11 cellular contexts compared by ENCODE assay signal in genomic region chr12:4293299-4293941, GRCh38. TPM values are rescaled to one million over a fixed set of nuclear protein-coding genes. Genes with fewer than 3 reads are reported as not detected.
DNase-seq lines count a peak whose midpoint lies in the region; ATAC-seq, FAIRE-seq and TF ChIP-seq lines count a peak whose summit lies in the region.
"Had no signal": no experiment of that assay in that cellular context is flagged by ENCODE, and none has a peak within 500 bp of the region (broad histone marks: within the 10 kb centered on the region; RNA-seq: fewer than 3 reads in every experiment).

No MANE protein-coding gene starts in this region.

- peak overlapping the region; percentile 56 for H3K4me3 Mint-ChIP-seq in activated naive CD8-positive, alpha-beta T cell treated with anti-CD3 and anti-CD28 coated beads, Interleukin-2, amount 50 U/mL, for 24 hours
- H3K4me3 Mint-ChIP-seq in naive thymus-derived CD4-positive, alpha-beta T cell = peak overlapping the region in 7 of 10 donors; percentile 47 to 70 (median 63)
- no peak overlapping the region for H3K4me3 Mint-ChIP-seq in type B pancreatic cell

- H3K9me3 Mint-ChIP-seq in activated naive CD8-positive, alpha-beta T cell treated with anti-CD3 and anti-CD28 coated beads, Interleukin-2, amount 50 U/mL, for 24 hours = no peaks in the 10 kb centered on the region
- H3K9me3 Mint-ChIP-seq in naive thymus-derived CD4-positive, alpha-beta T cell = no peaks in the 10 kb centered on the region
- no peaks in the 10 kb centered on the region for H3K9me3 Mint-ChIP-seq in type B pancreatic cell

- peak overlapping the region; percentile 50 for H3K27ac ChIP-seq in naive thymus-derived CD4-positive, alpha-beta T cell (ENCODE audit: low read depth, low read length)
- H3K27ac ChIP-seq in HepG2 (ENCODE audit: extremely low read length, insufficient read depth, low read length) = no peak overlapping the region

- no peak for TF ChIP-seq EP300 in HepG2 (IDR thresholded peaks at IDR 0.05; ENCODE audit: low read depth in 2 of 2, low read length in 2 of 2)
- TF ChIP-seq EP300 in HepG2 (CRISPR knock-in tag; IDR thresholded peaks at IDR 0.05; ENCODE audit: borderline replicate concordance) = no peak

- H3K4me1 Mint-ChIP-seq in activated naive CD8-positive, alpha-beta T cell treated with anti-CD3 and anti-CD28 coated beads, Interleukin-2, amount 50 U/mL, for 24 hours = peaks cover 82% of the 10 kb centered on the region
- peaks cover 53 to 84% (median 74%) of the 10 kb centered on the region in 7 donors for H3K4me1 Mint-ChIP-seq in naive thymus-derived CD4-positive, alpha-beta T cell
- peaks cover 5% of the 10 kb centered on the region for H3K4me1 Mint-ChIP-seq in type B pancreatic cell (ENCODE audit: unreplicated experiment)

- H3K79me2 ChIP-seq in HepG2 (ENCODE audit: insufficient read depth, low read length) = no peaks in the 10 kb centered on the region

- H3K36me3 ChIP-seq in naive thymus-derived CD4-positive, alpha-beta T cell (ENCODE audit: control insufficient read depth in 2 of 3, insufficient read depth in 3 of 3, low read length in 3 of 3) = peaks cover 29 to 93% (median 40%) of the 10 kb centered on the region in 3 experiments
- no peaks in the 10 kb centered on the region for H3K36me3 ChIP-seq in HepG2 (replicated peaks in 1 of 2; ENCODE audit: control insufficient read depth in 1 of 2, insufficient read depth in 2 of 2, low read length in 2 of 2)

- peaks cover 89% of the 10 kb centered on the region for H3K36me3 Mint-ChIP-seq in activated naive CD8-positive, alpha-beta T cell treated with anti-CD3 and anti-CD28 coated beads, Interleukin-2, amount 50 U/mL, for 24 hours (ENCODE audit: low read depth)
- peaks cover 11 to 61% (median 31%) of the 10 kb centered on the region in 5 donors for H3K36me3 Mint-ChIP-seq in naive thymus-derived CD4-positive, alpha-beta T cell
- peaks cover 68% of the 10 kb centered on the region for H3K36me3 Mint-ChIP-seq in type B pancreatic cell

- no peak overlapping the region for H2AFZ ChIP-seq in HepG2 (ENCODE audit: low read length)

- POLR2A ChIA-PET in naive thymus-derived CD4-positive, alpha-beta T cell (lab: Charles Lee) = interaction anchor here (0.8 to 2.3 kb wide), 2 partner anchors 9 to 25 kb away, joined by 3 to 8 read pairs; no protein-coding TSS in a partner anchor
- POLR2A ChIA-PET in HepG2 (lab: Yijun Ruan, JAX) = interaction anchor here (0.7 kb wide), 1 partner anchor 20 kb away, joined by 3 read pairs; no protein-coding TSS in a partner anchor

- DNase-seq in stimulated activated CD4-positive, alpha-beta T cell treated with anti-CD3 and anti-CD28 coated beads, Interleukin-15, amount 100 ng/mL, for 24 hours = peak; percentile 70
- DNase-seq in stimulated activated CD4-positive, alpha-beta T cell treated with anti-CD3 and anti-CD28 coated beads, Interleukin-12 subunit alpha, Interleukin-12 subunit beta, amount 100 ng/mL, for 4 hours = no peak
- DNase-seq in activated naive CD8-positive, alpha-beta T cell treated with anti-CD3 and anti-CD28 coated beads, Interleukin-2, amount 50 U/mL, for 24 hours = peak; percentile 57
- DNase-seq in naive thymus-derived CD4-positive, alpha-beta T cell = peak in 1 of 9 donors; percentile 36
- DNase-seq in type B pancreatic cell (ENCODE audit: extremely low spot score, unreplicated experiment) = no peak
- no peak for DNase-seq in H4 (ENCODE audit: low spot score)
- no peak for DNase-seq in HepG2 (ENCODE audit: low spot score)
- DNase-seq: NCI-H187 had no signal

- peaks cover 30 to 42% of the 10 kb centered on the region in 2 donors for H3K4me1 ChIP-seq in naive thymus-derived CD4-positive, alpha-beta T cell (ENCODE audit: control insufficient read depth in 2 of 2, insufficient read depth in 2 of 2, low read length in 2 of 2)
- H3K4me1 ChIP-seq in HepG2 (ENCODE audit: insufficient read depth, low read length) = no peaks in the 10 kb centered on the region

- TF ChIP-seq CTCF in type B pancreatic cell (conservative IDR thresholded peaks at IDR 0.05) (no peak), HepG2 (CRISPR knock-in tag; IDR thresholded peaks at IDR 0.05) (no peak)

- in situ Hi-C loops in HepG2 (cut with HindIII; ENCODE audit: extremely low pct_ligation_motif_present, low pct_unique_long_range_greater_than_20kb) = no loop called here

- ATAC-seq in activated naive CD8-positive, alpha-beta T cell treated with anti-CD3 and anti-CD28 coated beads, Interleukin-2, amount 50 U/mL, for 24 hours = peak; percentile 90
- ATAC-seq in naive thymus-derived CD4-positive, alpha-beta T cell = peak; percentile 17
- ATAC-seq in GM21367 (IDR thresholded peaks at IDR 0.05; ENCODE audit: unreplicated experiment) (no peak), HepG2 (no peak)

- H3K27me3 ChIP-seq in naive thymus-derived CD4-positive, alpha-beta T cell (ENCODE audit: control insufficient read depth in 2 of 2, insufficient read depth in 2 of 2, low read length in 2 of 2) = no peaks in the 10 kb centered on the region
- peaks cover 0 to 67% of the 10 kb centered on the region in 2 experiments for H3K27me3 ChIP-seq in HepG2 (ENCODE audit: control insufficient read depth in 1 of 2, insufficient read depth in 2 of 2, low read length in 2 of 2)

- no peak for TF ChIP-seq POLR2A in HepG2 (IDR thresholded peaks at IDR 0.05; ENCODE audit: insufficient read depth in 1 of 2, low read depth in 2 of 2, low read length in 2 of 2)

- CTCF ChIA-PET in naive thymus-derived CD4-positive, alpha-beta T cell (lab: Charles Lee) = interaction anchor here (1.0 kb wide), 1 partner anchor 17 kb away, joined by 3 read pairs; no protein-coding TSS in a partner anchor
- CTCF ChIA-PET in HepG2 (lab: Yijun Ruan, JAX; ENCODE audit: low intra/inter-chr PET ratio, low total read pairs) = no interaction called here

- H3K27ac Mint-ChIP-seq in activated naive CD8-positive, alpha-beta T cell treated with anti-CD3 and anti-CD28 coated beads, Interleukin-2, amount 50 U/mL, for 24 hours = peak overlapping the region; percentile 92
- peak overlapping the region in 8 of 9 donors; percentile 24 to 98 (median 90) for H3K27ac Mint-ChIP-seq in naive thymus-derived CD4-positive, alpha-beta T cell
- peak overlapping the region; percentile 54 for H3K27ac Mint-ChIP-seq in type B pancreatic cell

- no peaks in the 10 kb centered on the region for H4K20me1 ChIP-seq in HepG2 (ENCODE audit: insufficient read depth, low read length)

- FAIRE-seq in HepG2 (lab: Jason Lieb, UNC) = no peak
- FAIRE-seq: RCC 7860 had no signal

- intact Hi-C loops in naive thymus-derived CD4-positive, alpha-beta T cell (cut with micrococcal nuclease) = no loop called here
- intact Hi-C loops in HepG2 (cut with micrococcal nuclease; ENCODE audit: unreplicated experiment) = no loop called here

- no peaks in the 10 kb centered on the region for H3K9me3 ChIP-seq in naive thymus-derived CD4-positive, alpha-beta T cell (ENCODE audit: control insufficient read depth in 2 of 3, low read length in 3 of 3)
- no peaks in the 10 kb centered on the region for H3K9me3 ChIP-seq in HepG2 (ENCODE audit: low read length)

- no peak for TF ChIP-seq RAD21 in HepG2 (CRISPR knock-in tag; IDR thresholded peaks at IDR 0.05)

- H3K9ac ChIP-seq in HepG2 (ENCODE audit: insufficient read depth, low read depth, low read length) = no peak overlapping the region

- H3K4me2 ChIP-seq in HepG2 (ENCODE audit: low read depth, low read length) = no peak overlapping the region

- BruUV-seq in HepG2 (replicated peaks; lab: Mats Ljungman, UMichigan) = no TSS peak

- H3K27me3 Mint-ChIP-seq in activated naive CD8-positive, alpha-beta T cell treated with anti-CD3 and anti-CD28 coated beads, Interleukin-2, amount 50 U/mL, for 24 hours = no peaks in the 10 kb centered on the region
- H3K27me3 Mint-ChIP-seq in naive thymus-derived CD4-positive, alpha-beta T cell = no peaks in the 10 kb centered on the region
- H3K27me3 Mint-ChIP-seq in type B pancreatic cell = no peaks in the 10 kb centered on the region

- 40% methylated on average over 14 of the region's 14 CpGs for WGBS in HepG2 (ENCODE audit: low lambda C conversion rate)

- no peak overlapping the region for H3K4me3 ChIP-seq in naive thymus-derived CD4-positive, alpha-beta T cell (ENCODE audit: low read length)
- no peak overlapping the region for H3K4me3 ChIP-seq in HepG2 (replicated peaks in 1 of 3; ENCODE audit: insufficient read depth in 1 of 3, low read depth in 2 of 3, low read length in 3 of 3)

RNA-seq across cellular contexts. Expression of gene CCND2, which starts 19.9 kb away (rescaled TPM):
- 100 to 1,000 TPM in 3 of 5 experiments, 10 to 100 TPM in 2; 95.7 to 659 (median 125) TPM for total RNA-seq in naive thymus-derived CD4-positive, alpha-beta T cell
- 10 to 100 TPM; 57.3 to 65.1 TPM for polyA plus RNA-seq in naive thymus-derived CD4-positive, alpha-beta T cell
- 261 and 278 TPM in 2 replicates for total RNA-seq in type B pancreatic cell (ENCODE audit: low replicate concordance)
- 92.1 and 98.0 TPM in 2 replicates for total RNA-seq in H4 (2014; rRNA removed; shearing (Covaris generic))
- total RNA-seq in HepG2 (2016; rRNA removed; fragmentation: Illumina TruSeq; extraction: Trizol) = 1.1 and 1.4 TPM in 2 replicates
- total RNA-seq in HepG2 (2016; cell fraction: cytosol; rRNA removed; fragmentation: Illumina TruSeq; extraction: Trizol; ENCODE audit: low read depth) = 0.09 and 0.20 TPM in 2 replicates
- total RNA-seq in HepG2 (2016; cell fraction: insoluble cytoplasmic fraction; rRNA removed; fragmentation: Illumina TruSeq; extraction: Trizol) = 1.1 and 1.3 TPM in 2 replicates
- total RNA-seq in HepG2 (2016; cell fraction: membrane; rRNA removed; fragmentation: Illumina TruSeq; extraction: Trizol) = 0.28 and 0.34 TPM in 2 replicates
- total RNA-seq in HepG2 (2016; cell fraction: nucleus; rRNA removed; fragmentation: Illumina TruSeq; extraction: Trizol) = 1.3 and 1.4 TPM in 2 replicates
- 0.61 and 0.90 TPM in 2 replicates for polyA plus RNA-seq in HepG2 (2011; rRNA removed)
- 0.34 and 0.68 TPM in 2 replicates for polyA plus RNA-seq in HepG2 (2011; cell fraction: cytosol; rRNA removed)
- 1.3 and 1.6 TPM in 2 replicates for polyA plus RNA-seq in HepG2 (2011; cell fraction: nucleus; rRNA removed)
- 0.36 and 0.44 TPM in 2 replicates for polyA plus RNA-seq in HepG2 (2012)
- 0.06 and 0.07 TPM in 2 replicates for polyA plus RNA-seq in HepG2 (2016; cell fraction: cytosol; fragmentation: Illumina TruSeq; extraction: Trizol; ENCODE audit: low read depth)
- polyA plus RNA-seq in HepG2 (2016; cell fraction: insoluble cytoplasmic fraction; fragmentation: Illumina TruSeq; extraction: Trizol; ENCODE audit: low read depth) = 0.34 and 0.55 TPM in 2 replicates
- 0.05 and 0.07 TPM in 2 replicates for polyA plus RNA-seq in HepG2 (2016; cell fraction: membrane; fragmentation: Illumina TruSeq; extraction: Trizol; ENCODE audit: low read depth)
- polyA plus RNA-seq in HepG2 (2016; cell fraction: nucleus; fragmentation: Illumina TruSeq; extraction: Trizol; ENCODE audit: insufficient read depth, low read depth) = 0.85 and 1.2 TPM in 2 replicates
- polyA minus RNA-seq in HepG2 (2011; rRNA and poly(A)+ RNA removed; ENCODE audit: low replicate concordance) = 2.3 and 2.5 TPM in 2 replicates
- 1.4 and 2.3 TPM in 2 replicates for polyA minus RNA-seq in HepG2 (2011; cell fraction: cytosol; rRNA and poly(A)+ RNA removed)
- 1.3 and 2.0 TPM in 2 replicates for polyA minus RNA-seq in HepG2 (2011; cell fraction: nucleus; rRNA and poly(A)+ RNA removed)
- total RNA-seq: HT-29 had no signal

RNA-seq across cellular contexts. Expression of gene TIGAR, which starts 27.6 kb away (rescaled TPM):
- 10 to 100 TPM in 3 of 5 experiments, 1 to 10 TPM in 2; 7.1 to 15.8 (median 11.1) TPM for total RNA-seq in naive thymus-derived CD4-positive, alpha-beta T cell
- polyA plus RNA-seq in naive thymus-derived CD4-positive, alpha-beta T cell = 1 to 10 TPM; 4.4 to 6.6 TPM
- total RNA-seq in type B pancreatic cell (ENCODE audit: low replicate concordance) (17.2 and 51.5 TPM in 2 replicates), HepG2 (2016; rRNA removed; fragmentation: Illumina TruSeq; extraction: Trizol) (21.8 and 41.3 TPM in 2 replicates)
- total RNA-seq in H4 (2014; rRNA removed; shearing (Covaris generic)) = 8.0 and 15.4 TPM in 2 replicates
- total RNA-seq in HepG2 (2016; cell fraction: cytosol; rRNA removed; fragmentation: Illumina TruSeq; extraction: Trizol; ENCODE audit: low read depth) = 3.2 and 3.9 TPM in 2 replicates
- 19.7 and 41.8 TPM in 2 replicates for total RNA-seq in HepG2 (2016; cell fraction: insoluble cytoplasmic fraction; rRNA removed; fragmentation: Illumina TruSeq; extraction: Trizol)
- total RNA-seq in HepG2 (2016; cell fraction: membrane; rRNA removed; fragmentation: Illumina TruSeq; extraction: Trizol) = 7.2 and 8.4 TPM in 2 replicates
- total RNA-seq in HepG2 (2016; cell fraction: nucleus; rRNA removed; fragmentation: Illumina TruSeq; extraction: Trizol) = 8.8 and 9.1 TPM in 2 replicates
- polyA plus RNA-seq in HepG2 (2011; rRNA removed) = 2.6 and 3.2 TPM in 2 replicates
- polyA plus RNA-seq in HepG2 (2011; cell fraction: cytosol; rRNA removed) = 1.2 and 2.6 TPM in 2 replicates
- polyA plus RNA-seq in HepG2 (2011; cell fraction: nucleus; rRNA removed) = 0.39 and 0.83 TPM in 2 replicates
- polyA plus RNA-seq in HepG2 (2012) = 3.9 and 5.6 TPM in 2 replicates
- polyA plus RNA-seq in HepG2 (2016; cell fraction: cytosol; fragmentation: Illumina TruSeq; extraction: Trizol; ENCODE audit: low read depth) = 3.0 and 3.7 TPM in 2 replicates
- polyA plus RNA-seq in HepG2 (2016; cell fraction: insoluble cytoplasmic fraction; fragmentation: Illumina TruSeq; extraction: Trizol; ENCODE audit: low read depth) = 43.8 and 46.1 TPM in 2 replicates
- 5.4 and 6.3 TPM in 2 replicates for polyA plus RNA-seq in HepG2 (2016; cell fraction: membrane; fragmentation: Illumina TruSeq; extraction: Trizol; ENCODE audit: low read depth)
- polyA plus RNA-seq in HepG2 (2016; cell fraction: nucleus; fragmentation: Illumina TruSeq; extraction: Trizol; ENCODE audit: insufficient read depth, low read depth) = 14.8 and 16.6 TPM in 2 replicates
- 0.30 and 1.3 TPM in 2 replicates for polyA minus RNA-seq in HepG2 (2011; rRNA and poly(A)+ RNA removed; ENCODE audit: low replicate concordance)
- 2.0 and 2.2 TPM in 2 replicates for polyA minus RNA-seq in HepG2 (2011; cell fraction: cytosol; rRNA and poly(A)+ RNA removed)
- polyA minus RNA-seq in HepG2 (2011; cell fraction: nucleus; rRNA and poly(A)+ RNA removed) = 1.9 and 2.7 TPM in 2 replicates

Comparison
In these comparisons a context has a peak if more than half of its experiments do, and no peak if none do; other contexts are left out.
1. DNase-seq: peak in stimulated activated CD4-positive, alpha-beta T cell treated with anti-CD3 and anti-CD28 coated beads, Interleukin-15, amount 100 ng/mL, for 24 hours (single experiment) and activated naive CD8-positive, alpha-beta T cell treated with anti-CD3 and anti-CD28 coated beads, Interleukin-2, amount 50 U/mL, for 24 hours (single experiment); none in stimulated activated CD4-positive, alpha-beta T cell treated with anti-CD3 and anti-CD28 coated beads, Interleukin-12 subunit alpha, Interleukin-12 subunit beta, amount 100 ng/mL, for 4 hours (single experiment), type B pancreatic cell (single experiment), H4 (single experiment) and HepG2 (single experiment).
2. ATAC-seq: peak in activated naive CD8-positive, alpha-beta T cell treated with anti-CD3 and anti-CD28 coated beads, Interleukin-2, amount 50 U/mL, for 24 hours (single experiment) and naive thymus-derived CD4-positive, alpha-beta T cell (single experiment); none in GM21367 (single experiment) and HepG2 (single experiment).
3. RNA of gene CCND2, which starts 19.9 kb away (total RNA-seq): 261 to 278 TPM in type B pancreatic cell, 95.7 to 659 TPM in naive thymus-derived CD4-positive, alpha-beta T cell and 92.1 to 98.0 TPM in H4; 0.09 to 1.4 TPM in HepG2; every median in the first group is over 10 times any median in the second.
4. Peak in every context shown above with its lines, with median percentiles within 50 percentile points of each other: H3K27ac Mint-ChIP-seq.